8 cellular contexts compared by ENCODE assay signal in the genomic region with DNA sequence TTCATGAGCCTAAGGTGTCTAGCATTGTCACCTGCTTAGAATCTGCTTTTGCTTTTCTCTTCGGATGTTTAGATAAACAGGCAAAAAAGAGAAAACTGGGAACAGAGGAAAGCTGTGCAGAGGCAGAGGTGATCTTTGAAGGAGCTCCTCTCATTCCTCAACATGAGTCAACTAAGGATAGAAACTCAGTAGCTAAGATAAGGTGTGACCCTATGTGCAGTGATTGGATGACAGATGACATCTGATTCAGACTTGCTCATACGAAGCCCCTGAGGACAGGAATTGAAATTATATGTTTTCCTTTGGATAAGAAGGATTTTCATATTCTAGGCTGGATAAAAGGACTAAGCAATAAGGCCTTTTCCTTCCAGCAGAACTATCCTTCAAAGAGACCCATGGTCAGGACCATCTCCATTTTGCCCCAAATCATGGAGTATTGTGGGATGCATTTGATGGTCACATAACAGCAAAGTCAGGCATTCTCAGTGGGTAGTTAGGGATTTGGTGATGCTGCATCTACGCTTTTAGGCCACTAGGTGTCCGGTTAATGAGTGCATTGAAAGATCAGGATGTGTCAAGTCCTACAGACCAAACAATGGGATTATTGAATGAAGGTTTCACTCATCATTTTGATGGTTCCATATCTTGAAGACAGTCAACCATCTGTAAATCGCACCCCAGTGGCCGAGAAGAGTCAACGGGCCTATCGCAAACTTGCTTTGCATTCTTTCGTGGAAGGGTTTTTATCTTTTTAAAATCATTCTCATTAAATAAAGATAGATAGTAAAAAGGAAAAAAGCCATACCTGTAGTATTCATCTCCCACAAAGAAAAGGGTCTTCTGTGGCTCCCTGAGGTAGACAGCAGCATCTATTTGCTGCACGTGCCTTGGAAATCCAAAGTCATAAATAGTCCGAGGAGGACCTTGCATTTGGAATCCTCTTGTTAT. TPM values are rescaled to one million over a fixed set of nuclear protein-coding genes. Genes with fewer than 3 reads are reported as not detected.
A peak's percentile ranks its signal among the peaks of the same experiment; 100 is the strongest.
DNase-seq lines count a peak whose midpoint lies in the region; ATAC-seq, FAIRE-seq and TF ChIP-seq lines count a peak whose summit lies in the region.

No MANE protein-coding gene starts in this region.

- intact Hi-C loops in activated naive CD4-positive, alpha-beta T cell treated with anti-CD3 and anti-CD28 coated beads for 36 hours (cut with micrococcal nuclease) = loop anchor here (10.0 kb wide), 1 partner anchor 442 kb away; no protein-coding TSS in a partner anchor
- intact Hi-C loops in CD8-positive, alpha-beta T cell (cut with DNase I, micrococcal nuclease) = no loop called here

- no peaks in the 10 kb centered on the region for H3K79me2 ChIP-seq in OCI-LY3 (ENCODE audit: low read length)

- H3K9me3 ChIP-seq in OCI-LY3 (ENCODE audit: insufficient read depth, low read length) = no peaks in the 10 kb centered on the region
- H3K9me3 ChIP-seq in CD8-positive, alpha-beta T cell (ENCODE audit: low read length) = no peaks in the 10 kb centered on the region

- no peaks in the 10 kb centered on the region for H4K20me1 ChIP-seq in OCI-LY3 (ENCODE audit: insufficient read depth, low read length)

- H3K27me3 ChIP-seq in OCI-LY3 (ENCODE audit: low read depth, low read length) = no peaks in the 10 kb centered on the region
- no peaks in the 10 kb centered on the region for H3K27me3 ChIP-seq in CD8-positive, alpha-beta T cell (ENCODE audit: insufficient read depth, low read length)

- H3K9me3 Mint-ChIP-seq in activated naive CD4-positive, alpha-beta T cell treated with anti-CD3 and anti-CD28 coated beads for 36 hours = peaks cover 3% of the 10 kb centered on the region
- H3K9me3 Mint-ChIP-seq in natural killer cell treated with Interleukin-12 subunit alpha and Interleukin-12 subunit beta and Interleukin-15 and Interleukin-18, amount 100 ng/mL, for 72 hours = no peaks in the 10 kb centered on the region
- no peaks in the 10 kb centered on the region for H3K9me3 Mint-ChIP-seq in CD8-positive, alpha-beta T cell

- H3K4me1 Mint-ChIP-seq in activated naive CD4-positive, alpha-beta T cell treated with anti-CD3 and anti-CD28 coated beads for 36 hours (ENCODE audit: low read depth) = peaks cover 19% of the 10 kb centered on the region
- H3K4me1 Mint-ChIP-seq in natural killer cell treated with Interleukin-12 subunit alpha and Interleukin-12 subunit beta and Interleukin-15 and Interleukin-18, amount 100 ng/mL, for 72 hours (ENCODE audit: low read depth in 2 of 2) = peaks cover 10 to 16% of the 10 kb centered on the region in 2 donors
- no peaks in the 10 kb centered on the region for H3K4me1 Mint-ChIP-seq in CD8-positive, alpha-beta T cell (ENCODE audit: low read depth)

- peak overlapping the region; percentile 87; the same call in 1 of the 2 replicates for H3K27ac ChIP-seq in OCI-LY3 (ENCODE audit: low read length)
- H3K27ac ChIP-seq in CD8-positive, alpha-beta T cell (ENCODE audit: low read depth, low read length) = no peak overlapping the region

- FAIRE-seq in GM12892 (lab: Jason Lieb, UNC) = peak; percentile 86

- no peak for TF ChIP-seq POLR2A in GM12892 (IDR thresholded peaks at IDR 0.05; ENCODE audit: low read depth, low read length)

- H3K4me1 ChIP-seq in OCI-LY3 (ENCODE audit: low read length) = peaks cover 62% of the 10 kb centered on the region
- no peaks in the 10 kb centered on the region for H3K4me1 ChIP-seq in CD8-positive, alpha-beta T cell (ENCODE audit: insufficient read depth, low read length)

- no peaks in the 10 kb centered on the region for H3K27me3 Mint-ChIP-seq in activated naive CD4-positive, alpha-beta T cell treated with anti-CD3 and anti-CD28 coated beads for 36 hours (ENCODE audit: low read depth)
- no peaks in the 10 kb centered on the region for H3K27me3 Mint-ChIP-seq in natural killer cell treated with Interleukin-12 subunit alpha and Interleukin-12 subunit beta and Interleukin-15 and Interleukin-18, amount 100 ng/mL, for 72 hours
- no peaks in the 10 kb centered on the region for H3K27me3 Mint-ChIP-seq in CD8-positive, alpha-beta T cell (ENCODE audit: low read depth)

- no peak for ATAC-seq in natural killer cell treated with Interleukin-12 subunit alpha and Interleukin-12 subunit beta and Interleukin-15 and Interleukin-18, amount 100 ng/mL, for 72 hours
- no peak for ATAC-seq in CD8-positive, alpha-beta T cell

- H3K27ac Mint-ChIP-seq in activated naive CD4-positive, alpha-beta T cell treated with anti-CD3 and anti-CD28 coated beads for 36 hours = no peak overlapping the region
- H3K27ac Mint-ChIP-seq in natural killer cell treated with Interleukin-12 subunit alpha and Interleukin-12 subunit beta and Interleukin-15 and Interleukin-18, amount 100 ng/mL, for 72 hours = no peak overlapping the region
- no peak overlapping the region for H3K27ac Mint-ChIP-seq in CD8-positive, alpha-beta T cell

- POLR2A ChIA-PET in AG04449 (lab: Yijun Ruan, JAX) = no interaction called here
- POLR2A ChIA-PET in CD8-positive, alpha-beta T cell (lab: Charles Lee) = no interaction called here

- H3K4me3 Mint-ChIP-seq in activated naive CD4-positive, alpha-beta T cell treated with anti-CD3 and anti-CD28 coated beads for 36 hours = no peak overlapping the region
- H3K4me3 Mint-ChIP-seq in natural killer cell treated with Interleukin-12 subunit alpha and Interleukin-12 subunit beta and Interleukin-15 and Interleukin-18, amount 100 ng/mL, for 72 hours = no peak overlapping the region
- no peak overlapping the region for H3K4me3 Mint-ChIP-seq in CD8-positive, alpha-beta T cell

- H2AFZ ChIP-seq in OCI-LY3 (ENCODE audit: low read depth, low read length) = no peak overlapping the region

- DNase-seq in AG04449 (ENCODE audit: low read depth, low spot score) (no peak), GM12892 (ENCODE audit: insufficient read length) (no peak), fibroblast of mammary gland (ENCODE audit: low read depth) (peak; percentile 42)
- DNase-seq in activated CD8-positive, alpha-beta memory T cell treated with anti-CD3 and anti-CD28 coated beads, Interleukin-2, amount 50 U/mL, for 4 hours = no peak
- DNase-seq in activated naive CD4-positive, alpha-beta T cell treated with anti-CD3 and anti-CD28 coated beads for 36 hours = no peak
- DNase-seq in natural killer cell treated with Interleukin-12 subunit alpha and Interleukin-12 subunit beta and Interleukin-15 and Interleukin-18, amount 100 ng/mL, for 72 hours (ENCODE audit: low spot score) = no peak
- no peak for DNase-seq in CD8-positive, alpha-beta T cell

- CTCF ChIA-PET in AG04449 (lab: Yijun Ruan, JAX) = interaction anchor here (0.7 to 2.6 kb wide), 12 partner anchors 10 to 251 kb away, joined by 3 to 13 read pairs (median 4); no protein-coding TSS in a partner anchor
- CTCF ChIA-PET in activated naive CD4-positive, alpha-beta T cell treated with anti-CD3 and anti-CD28 coated beads for 36 hours (lab: Charles Lee) = interaction anchor here (1.0 to 3.3 kb wide), 2 partner anchors 21 to 73 kb away, joined by 3 to 12 read pairs; no protein-coding TSS in a partner anchor
- CTCF ChIA-PET in CD8-positive, alpha-beta T cell (lab: Charles Lee) = interaction anchor here (0.9 to 1.9 kb wide), 4 partner anchors 10 to 73 kb away, joined by 3 to 8 read pairs (median 4); no protein-coding TSS in a partner anchor

- H3K36me3 ChIP-seq in OCI-LY3 (replicated peaks; ENCODE audit: low read depth, low read length) = no peaks in the 10 kb centered on the region
- H3K36me3 ChIP-seq in CD8-positive, alpha-beta T cell (ENCODE audit: insufficient read depth, low read length) = no peaks in the 10 kb centered on the region

- no peaks in the 10 kb centered on the region for H3K36me3 Mint-ChIP-seq in activated naive CD4-positive, alpha-beta T cell treated with anti-CD3 and anti-CD28 coated beads for 36 hours (ENCODE audit: low read depth)
- H3K36me3 Mint-ChIP-seq in natural killer cell treated with Interleukin-12 subunit alpha and Interleukin-12 subunit beta and Interleukin-15 and Interleukin-18, amount 100 ng/mL, for 72 hours = peaks cover 7% of the 10 kb centered on the region
- no peaks in the 10 kb centered on the region for H3K36me3 Mint-ChIP-seq in CD8-positive, alpha-beta T cell

- H3K4me2 ChIP-seq in OCI-LY3 (ENCODE audit: low read length) = 0 out of 2 replicates have a peak overlapping the region, but pooled peaks have one; percentile 11

- H3K4me3 ChIP-seq in AG04449 (ENCODE audit: low read depth, low read length) = no peak overlapping the region
- H3K4me3 ChIP-seq in OCI-LY3 (ENCODE audit: low read length) = no peak overlapping the region
- no peak overlapping the region for H3K4me3 ChIP-seq in fibroblast of mammary gland (ENCODE audit: control insufficient read depth, low read depth, low read length)
- no peak overlapping the region for H3K4me3 ChIP-seq in CD8-positive, alpha-beta T cell (ENCODE audit: low read depth, low read length)

- no peak overlapping the region for H3K9ac ChIP-seq in OCI-LY3 (ENCODE audit: low read length)

- TF ChIP-seq CTCF in AG04449 (IDR thresholded peaks at IDR 0.05; ENCODE audit: insufficient read depth, low read length, missing control alignments) (peak; percentile 48), OCI-LY3 (IDR thresholded peaks at IDR 0.05; ENCODE audit: low read depth, low read length) (peak; percentile 38), fibroblast of mammary gland (conservative IDR thresholded peaks at IDR 0.05; ENCODE audit: control insufficient read depth, insufficient read depth, low read depth, low read length) (peak; percentile 67)
- no peak for TF ChIP-seq CTCF in CD8-positive, alpha-beta T cell (IDR thresholded peaks at IDR 0.05)

RNA-seq across cellular contexts. Expression of a gene that starts 32.2 kb away (rescaled TPM):
- 1.8 TPM for polyA plus RNA-seq in GM12892 (2012; ENCODE audit: missing spikeins)
- total RNA-seq in activated naive CD4-positive, alpha-beta T cell treated with anti-CD3 and anti-CD28 coated beads for 36 hours = not detected
- total RNA-seq in natural killer cell treated with Interleukin-12 subunit alpha and Interleukin-12 subunit beta and Interleukin-15 and Interleukin-18, amount 100 ng/mL, for 72 hours = not detected
- total RNA-seq in CD8-positive, alpha-beta T cell = not detected
